Comparison of ENCODE assay signal across 8 cellular contexts in the genomic region with DNA sequence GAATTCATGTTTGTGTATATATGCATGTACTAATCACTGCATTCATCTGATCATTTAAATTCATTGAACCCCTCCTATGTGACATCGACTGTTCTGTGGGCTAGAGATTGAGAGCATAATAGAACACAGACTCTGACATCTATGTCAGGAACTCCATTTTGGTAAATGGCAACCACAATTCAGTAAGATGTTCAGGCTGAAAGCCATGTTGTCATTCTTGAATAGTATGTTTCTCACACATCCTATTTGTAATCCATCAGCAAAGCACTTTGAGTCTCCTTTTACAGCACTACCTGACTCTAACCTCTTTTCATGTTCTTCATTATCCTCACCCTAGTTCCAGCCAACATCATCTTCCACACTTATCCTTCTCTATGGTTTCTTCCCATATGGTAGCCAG.
"Had no signal": no experiment of that assay in that cellular context is flagged by ENCODE, and none has a peak within 500 bp of the region (broad histone marks: within the 10 kb centered on the region; RNA-seq: fewer than 3 reads in every experiment).

No MANE protein-coding gene starts in this region.

- FAIRE-seq: G401.6, GM12878, GM12891, GM12892, GM18507, GM19239 had no signal

- DNase-seq: GDM1, GF-D8 had no signal

- H3K4me3 ChIP-seq: GM12878 had no signal

- ATAC-seq: GM12878 had no signal
